Comparison of ENCODE assay signal across 20 cellular contexts in genomic region chr15:101428758-101429157, GRCh38.
"Had no signal": no experiment of that assay in that cellular context is flagged by ENCODE, and none has a peak within 500 bp of the region (broad histone marks: within the 10 kb centered on the region; RNA-seq: fewer than 3 reads in every experiment).

No MANE protein-coding gene starts in this region.

- H3K27me3 ChIP-seq: foreskin keratinocyte, ovary, testis, tibial nerve had no signal

- H3K27ac ChIP-seq: coronary artery, foreskin keratinocyte, left ventricle myocardium inferior, ovary, testis, tibial nerve had no signal

- DNase-seq: effector CD4-positive, alpha-beta T cell; endodermal cell; erythroblast; foreskin keratinocyte; immature natural killer cell; left ventricle myocardium inferior; mesenchymal stem cell; nephron progenitor cell; ovary; right cardiac atrium; small intestine; stimulated activated CD4-positive, alpha-beta T cell treated with anti-CD3 and anti-CD28 coated beads, Interleukin-4, amount 100 ng/mL, for 1 hour; stimulated activated CD8-positive, alpha-beta memory T cell treated with anti-CD3 and anti-CD28 coated beads, Interleukin-4, amount 100 ng/mL, for 48 hours; stimulated activated naive CD8-positive, alpha-beta T cell treated with anti-CD3 and anti-CD28 coated beads, Interleukin-15, Interleukin-2, amounts not matched to agents 100 U/mL and 50 U/mL, for 24 hours; testis had no signal

- H3K4me3 ChIP-seq: coronary artery, left ventricle myocardium inferior, lung, ovary, testis, tibial nerve had no signal

- H3K4me3 Mint-ChIP-seq: endodermal cell; immature natural killer cell; naive thymus-derived CD4-positive, alpha-beta T cell; nephron progenitor cell; stimulated activated effector memory CD8-positive, alpha-beta T cell treated with anti-CD3 and anti-CD28 coated beads, Interleukin-12 subunit alpha, Interleukin-12 subunit beta, amount 100 ng/mL, for 72 hours had no signal

- H3K36me3 Mint-ChIP-seq: immature natural killer cell; naive thymus-derived CD4-positive, alpha-beta T cell; stimulated activated effector memory CD8-positive, alpha-beta T cell treated with anti-CD3 and anti-CD28 coated beads, Interleukin-12 subunit alpha, Interleukin-12 subunit beta, amount 100 ng/mL, for 72 hours had no signal

- H3K4me1 Mint-ChIP-seq: immature natural killer cell; naive thymus-derived CD4-positive, alpha-beta T cell; stimulated activated effector memory CD8-positive, alpha-beta T cell treated with anti-CD3 and anti-CD28 coated beads, Interleukin-12 subunit alpha, Interleukin-12 subunit beta, amount 100 ng/mL, for 72 hours had no signal

- H3K9me3 Mint-ChIP-seq: endodermal cell; naive thymus-derived CD4-positive, alpha-beta T cell; nephron progenitor cell; stimulated activated effector memory CD8-positive, alpha-beta T cell treated with anti-CD3 and anti-CD28 coated beads, Interleukin-12 subunit alpha, Interleukin-12 subunit beta, amount 100 ng/mL, for 72 hours had no signal

- H3K36me3 ChIP-seq: ovary, tibial nerve had no signal

- H3K27ac Mint-ChIP-seq: endodermal cell; naive thymus-derived CD4-positive, alpha-beta T cell; nephron progenitor cell had no signal
